ENCODE assay signal across 1 cellular context in genomic region chr7:109529712-109530111, GRCh38.
TF ChIP-seq lines count a peak whose summit lies in the region.

No MANE protein-coding gene starts in this region.

TF ChIP-seq in GM12878, 131 proteins besides CTCF, POLR2A, EP300 and RAD21:
- no peak for TF ChIP-seq ZBTB40 (IDR thresholded peaks at IDR 0.05; ENCODE audit: borderline replicate concordance)
- no peak for TF ChIP-seq MXI1 (IDR thresholded peaks at IDR 0.05; ENCODE audit: low read depth, low read length)
- TF ChIP-seq NKRF (conservative IDR thresholded peaks at IDR 0.05) = no peak
- TF ChIP-seq ZNF622 (IDR thresholded peaks at IDR 0.05) = no peak
- no peak for TF ChIP-seq ETV6 (conservative IDR thresholded peaks at IDR 0.05 in 1 of 2, IDR thresholded peaks at IDR 0.05 in 1 of 2; ENCODE audit: borderline replicate concordance in 1 of 2, low read depth in 1 of 2)
- TF ChIP-seq ZNF24 (IDR thresholded peaks at IDR 0.05) = no peak
- TF ChIP-seq FOXK2 (IDR thresholded peaks at IDR 0.05) = no peak
- TF ChIP-seq IKZF1 (conservative IDR thresholded peaks at IDR 0.05) = no peak
- TF ChIP-seq KAT2A (conservative IDR thresholded peaks at IDR 0.05; ENCODE audit: control insufficient read depth, low read depth, low read length) = no peak
- TF ChIP-seq RB1 (IDR thresholded peaks at IDR 0.05; ENCODE audit: borderline replicate concordance) = no peak
